Comparison of ENCODE assay signal across 2 cellular contexts in the genomic region with DNA sequence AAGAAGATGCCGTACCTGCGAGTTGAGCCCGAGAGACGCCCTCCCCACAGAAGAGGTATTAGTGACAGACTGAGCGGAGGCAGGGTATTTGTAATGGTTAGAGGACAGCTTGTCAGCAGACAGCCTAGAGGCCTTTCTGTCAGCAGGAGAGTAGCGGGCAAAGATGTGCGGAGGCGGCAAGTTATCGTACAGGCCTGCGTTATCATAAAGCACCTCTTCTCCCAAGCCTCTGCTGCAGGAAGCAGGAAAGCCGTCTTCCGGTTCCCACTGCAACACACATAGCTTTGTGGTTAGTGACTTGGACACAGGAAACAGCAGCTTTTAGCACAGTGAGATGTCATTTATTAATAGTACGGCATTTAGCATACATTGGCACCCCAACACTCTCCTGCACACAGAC.
TF ChIP-seq lines count a peak whose summit lies in the region.

No MANE protein-coding gene starts in this region.

TF ChIP-seq in IMR-90, 13 proteins besides CTCF, POLR2A, EP300 and RAD21:
- TF ChIP-seq, protein P1, sequence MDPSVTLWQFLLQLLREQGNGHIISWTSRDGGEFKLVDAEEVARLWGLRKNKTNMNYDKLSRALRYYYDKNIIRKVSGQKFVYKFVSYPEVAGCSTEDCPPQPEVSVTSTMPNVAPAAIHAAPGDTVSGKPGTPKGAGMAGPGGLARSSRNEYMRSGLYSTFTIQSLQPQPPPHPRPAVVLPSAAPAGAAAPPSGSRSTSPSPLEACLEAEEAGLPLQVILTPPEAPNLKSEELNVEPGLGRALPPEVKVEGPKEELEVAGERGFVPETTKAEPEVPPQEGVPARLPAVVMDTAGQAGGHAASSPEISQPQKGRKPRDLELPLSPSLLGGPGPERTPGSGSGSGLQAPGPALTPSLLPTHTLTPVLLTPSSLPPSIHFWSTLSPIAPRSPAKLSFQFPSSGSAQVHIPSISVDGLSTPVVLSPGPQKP (IDR thresholded peaks at IDR 0.05; ENCODE audit: borderline replicate concordance, low read depth, low read length), result no peak
- no peak for TF ChIP-seq RFX5 (IDR thresholded peaks at IDR 0.05; ENCODE audit: low read depth, low read length)

TF ChIP-seq in endothelial cell of umbilical vein, 7 proteins besides CTCF, POLR2A, EP300 and RAD21:
- TF ChIP-seq, protein P2, sequence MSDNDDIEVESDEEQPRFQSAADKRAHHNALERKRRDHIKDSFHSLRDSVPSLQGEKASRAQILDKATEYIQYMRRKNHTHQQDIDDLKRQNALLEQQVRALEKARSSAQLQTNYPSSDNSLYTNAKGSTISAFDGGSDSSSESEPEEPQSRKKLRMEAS (IDR thresholded peaks at IDR 0.05; ENCODE audit: insufficient read depth, insufficient read length), result no peak
- TF ChIP-seq GATA2 (IDR thresholded peaks at IDR 0.05; ENCODE audit: insufficient read depth, insufficient read length, low read depth, low read length), result peak; percentile 57
- peak; percentile 67 for TF ChIP-seq JUN (IDR thresholded peaks at IDR 0.05; ENCODE audit: borderline replicate concordance, insufficient read depth, insufficient read length, low read depth)
- TF ChIP-seq FOS (IDR thresholded peaks at IDR 0.05; ENCODE audit: borderline replicate concordance, insufficient read depth, low read length), result peak; percentile 47
- peak; percentile 23 for TF ChIP-seq MYC (IDR thresholded peaks at IDR 0.05; ENCODE audit: low read depth, low read length)
- TF ChIP-seq POLR2AphosphoS5 (IDR thresholded peaks at IDR 0.05; ENCODE audit: insufficient read depth, low read depth, low read length), result peak; percentile 84
- no peak for TF ChIP-seq EZH2 (IDR thresholded peaks at IDR 0.05; ENCODE audit: borderline replicate concordance, low read depth, low read length, severe bottlenecking)
TF ChIP-seq in endothelial cell of umbilical vein: peak in this region for 5.
